ENCODE assay signal across 8 cellular contexts in genomic region chr20:47021850-47022249, GRCh38.
"Had no signal": no experiment of that assay in that cellular context is flagged by ENCODE, and none has a peak within 500 bp of the region (broad histone marks: within the 10 kb centered on the region; RNA-seq: fewer than 3 reads in every experiment).

No MANE protein-coding gene starts in this region.

- FAIRE-seq: H1, H54, HTR-8/SVneo had no signal

- H3K4me2 ChIP-seq: GM23338 had no signal

- H3K4me3 ChIP-seq: GM23338 had no signal

- DNase-seq: H9, HCEC 1CT, HFFc6, KG1 had no signal

- ATAC-seq: GM23338 had no signal

- H2AFZ ChIP-seq: GM23338 had no signal
